Comparison of ENCODE assay signal across 25 cellular contexts in the genomic region with DNA sequence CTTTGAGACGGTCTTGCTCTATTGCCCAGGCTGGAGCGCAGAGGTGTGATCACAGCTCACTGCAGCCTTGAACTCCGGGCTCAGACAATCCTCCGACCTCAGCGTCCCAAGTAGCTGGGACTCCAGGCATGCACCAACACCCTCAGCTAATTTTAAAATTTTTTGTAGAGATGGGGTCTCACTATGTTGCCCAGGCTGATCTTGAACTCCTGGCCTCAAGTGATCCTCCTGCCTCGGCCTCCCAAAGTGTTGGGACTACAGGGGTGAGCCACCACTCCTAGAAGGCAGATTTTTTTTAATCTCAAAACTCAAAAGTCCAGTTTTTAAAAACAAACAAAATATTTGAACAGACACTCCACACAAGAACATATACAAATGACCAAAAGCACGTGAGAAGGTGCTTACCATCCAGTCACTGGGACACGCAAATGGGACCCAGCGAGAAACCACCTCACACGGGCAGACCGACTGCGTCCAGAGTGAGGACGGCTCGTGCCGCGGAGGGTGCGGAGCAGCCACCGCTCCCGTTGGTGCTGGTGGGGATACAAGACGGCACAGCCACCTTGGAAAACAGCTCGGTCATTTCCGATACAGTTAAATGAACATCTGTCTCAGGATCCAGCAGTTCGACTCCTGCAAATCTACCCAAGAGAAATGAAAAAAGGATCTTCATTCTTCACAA. TPM values are rescaled to one million over a fixed set of nuclear protein-coding genes. Genes with fewer than 3 reads are reported as not detected.
DNase-seq lines count a peak whose midpoint lies in the region; ATAC-seq and TF ChIP-seq lines count a peak whose summit lies in the region.
"Had no signal": no experiment of that assay in that cellular context is flagged by ENCODE, and none has a peak within 500 bp of the region (broad histone marks: within the 10 kb centered on the region; RNA-seq: fewer than 3 reads in every experiment).

No MANE protein-coding gene starts in this region.

- peaks cover 3% of the 10 kb centered on the region for H3K4me1 Mint-ChIP-seq in endodermal cell
- H3K4me1 Mint-ChIP-seq in progenitor cell of endocrine pancreas (ENCODE audit: low read depth): no peaks in the 10 kb centered on the region

- CTCF ChIA-PET in HEK293 (lab: Yijun Ruan, JAX): interaction anchor here (1.0 to 1.5 kb wide), 3 partner anchors 17 to 59 kb away, joined by 3 to 4 read pairs (median 4); no protein-coding TSS in a partner anchor

- peak overlapping the region; percentile 24 for H3K4me2 ChIP-seq in osteoblast (ENCODE audit: insufficient read depth, low read length)

- no peak for ATAC-seq in GM21515 (IDR thresholded peaks at IDR 0.05; ENCODE audit: unreplicated experiment)
- ATAC-seq: HCT116, PC-3, SK-N-SH treated with all-trans-retinoic acid at 6 μM for 48 hours had no signal

- WGBS in endodermal cell (ENCODE audit: insufficient coverage in 1 of 2, insufficient read length in 1 of 2), 2 experiments: 90 to 99% methylated on average over 23 of the region's 23 CpGs

- no peaks in the 10 kb centered on the region for H3K27me3 ChIP-seq in endodermal cell (ENCODE audit: control insufficient read depth, insufficient read depth, low read length, poor library complexity, severe bottlenecking)
- peaks cover 1% of the 10 kb centered on the region for H3K27me3 ChIP-seq in osteoblast (ENCODE audit: insufficient read depth, low read length)

- no peaks in the 10 kb centered on the region for H3K27me3 Mint-ChIP-seq in endodermal cell (ENCODE audit: insufficient read depth)
- H3K27me3 Mint-ChIP-seq in progenitor cell of endocrine pancreas: no peaks in the 10 kb centered on the region

- H3K4me3 Mint-ChIP-seq in endodermal cell (no peak overlapping the region), progenitor cell of endocrine pancreas (ENCODE audit: low read depth) (no peak overlapping the region)
- H3K4me3 Mint-ChIP-seq: CD14-positive monocyte had no signal

- no peak overlapping the region for H3K27ac ChIP-seq in HEK293 (ENCODE audit: extremely low read depth, low read depth, low read length)
- H3K27ac ChIP-seq in endodermal cell (ENCODE audit: low read depth, low read length): no peak overlapping the region
- H3K27ac ChIP-seq in osteoblast (ENCODE audit: low read depth, low read length): no peak overlapping the region

- no peak overlapping the region for H3K4me3 ChIP-seq in HEK293 (ENCODE audit: low read depth, low read length)
- H3K4me3 ChIP-seq in endodermal cell (ENCODE audit: low read length): no peak overlapping the region
- peak overlapping the region; percentile 15 for H3K4me3 ChIP-seq in osteoblast (ENCODE audit: insufficient read depth, low read length)

- no peaks in the 10 kb centered on the region for H3K9me3 ChIP-seq in HEK293 (ENCODE audit: control insufficient read depth, insufficient read depth, low read depth, low read length)
- no peaks in the 10 kb centered on the region for H3K9me3 ChIP-seq in endodermal cell (ENCODE audit: control insufficient read depth, low read length)
- no peaks in the 10 kb centered on the region for H3K9me3 ChIP-seq in osteoblast (ENCODE audit: low read depth, low read length)

- no peaks in the 10 kb centered on the region for H3K79me2 ChIP-seq in osteoblast (ENCODE audit: insufficient read depth, low read length)

- H3K9ac ChIP-seq in endodermal cell (ENCODE audit: extremely low read depth, low read length, poor library complexity, severe bottlenecking): no peak overlapping the region

- no peaks in the 10 kb centered on the region for H3K36me3 ChIP-seq in HEK293 (ENCODE audit: control insufficient read depth in 2 of 2, insufficient read depth in 1 of 2, low read length in 2 of 2)
- no peaks in the 10 kb centered on the region for H3K36me3 ChIP-seq in endodermal cell (ENCODE audit: control insufficient read depth, insufficient read depth, low read length)
- no peaks in the 10 kb centered on the region for H3K36me3 ChIP-seq in osteoblast (ENCODE audit: insufficient read depth, low read length)

- H3K27ac Mint-ChIP-seq in endodermal cell (peak overlapping the region; percentile 38), progenitor cell of endocrine pancreas (no peak overlapping the region)

- peak; percentile 40 for DNase-seq in COLO668 (lab: John Stamatoyannopoulos, UW; ENCODE audit: unreplicated experiment)
- DNase-seq in endodermal cell: no peak
- DNase-seq in osteoblast (ENCODE audit: insufficient read length, low spot score, missing footprints): peak; percentile 30
- DNase-seq in NCI-H524 (lab: John Stamatoyannopoulos, UW): no peak
- no peak for DNase-seq in NCI-H1436 treated with DMSO at 0.1 percent for 48 hours (lab: John Stamatoyannopoulos, UW)
- no peak for DNase-seq in progenitor cell of endocrine pancreas (ENCODE audit: low spot score, unreplicated experiment)
- DNase-seq: ACHN, AML-193, GF-D8, GOT3, KBM-7, MV-4-11, NCI-H187 treated with DMSO at 0.1 percent for 48 hours, NCI-H2227 treated with DMSO at 0.1 percent for 48 hours, NCI-H510A treated with DMSO at 0.1 percent for 48 hours, NCI-H82, PC-3, RPMI8226, SIG-M5 had no signal

- H4K20me1 ChIP-seq in osteoblast (ENCODE audit: insufficient read depth, low read length): no peaks in the 10 kb centered on the region

- POLR2A ChIA-PET in HEK293 (lab: Yijun Ruan, JAX): interaction anchor here (1.0 kb wide), 1 partner anchor 9 kb away, joined by 3 read pairs; the partner anchor contains the start of gene HELZ2

- H3K36me3 Mint-ChIP-seq in endodermal cell (ENCODE audit: low read depth) (no peaks in the 10 kb centered on the region), progenitor cell of endocrine pancreas (ENCODE audit: insufficient read depth) (peaks cover 2% of the 10 kb centered on the region)

- peak overlapping the region; percentile 46 for H2AFZ ChIP-seq in osteoblast (ENCODE audit: low read length)

- H3K9me3 Mint-ChIP-seq in endodermal cell (no peaks in the 10 kb centered on the region), progenitor cell of endocrine pancreas (ENCODE audit: low read depth) (no peaks in the 10 kb centered on the region)

- no peaks in the 10 kb centered on the region for H3K4me1 ChIP-seq in HEK293 (ENCODE audit: control insufficient read depth, insufficient read depth, low read length)
- no peaks in the 10 kb centered on the region for H3K4me1 ChIP-seq in endodermal cell (ENCODE audit: control insufficient read depth, insufficient read depth, low read length)
- H3K4me1 ChIP-seq in osteoblast (ENCODE audit: insufficient read depth, low read length): no peaks in the 10 kb centered on the region

- TF ChIP-seq CTCF in HEK293 (tag by site-specific recombination; IDR thresholded peaks at IDR 0.05) (no peak), endodermal cell (conservative IDR thresholded peaks at IDR 0.05) (no peak), osteoblast (IDR thresholded peaks at IDR 0.05; ENCODE audit: extremely low read depth, low read depth, low read length) (no peak), progenitor cell of endocrine pancreas (IDR thresholded peaks at IDR 0.05; ENCODE audit: unreplicated experiment) (no peak)

TF ChIP-seq in HEK293, 187 proteins besides CTCF, POLR2A, EP300 and RAD21:
- TF ChIP-seq ZNF341 (tag by site-specific recombination; IDR thresholded peaks at IDR 0.05; ENCODE audit: low read depth) (peak; percentile 26; the same call in 1 of the 2 replicates), ZSCAN23 (tag by site-specific recombination; IDR thresholded peaks at IDR 0.05) (no peak), ZNF121 (tag by site-specific recombination; IDR thresholded peaks at IDR 0.05) (peak; percentile 97), ZNF600 (tag by site-specific recombination; IDR thresholded peaks at IDR 0.05) (0 out of 2 replicates have a peak, but pooled peaks have one; percentile 15)

RNA-seq across cellular contexts. Expression of gene HELZ2, which starts 8.5 kb away (rescaled TPM):
- 10 to 100 TPM; 34.5 to 37.0 TPM for total RNA-seq in endodermal cell
- polyA plus RNA-seq in endodermal cell (2013, experiment 1 of 2): 15.5 TPM
- 14.7 TPM for polyA plus RNA-seq in endodermal cell (2013, experiment 2 of 2)
- 23.3 and 27.5 TPM in 2 replicates for total RNA-seq in osteoblast
- 19.3 and 21.6 TPM in 2 replicates for total RNA-seq in progenitor cell of endocrine pancreas

RNA-seq across cellular contexts. Expression of gene FNDC11, which starts 28.6 kb away (rescaled TPM):
- total RNA-seq in endodermal cell: 1 to 10 TPM; 1.8 to 2.4 TPM
- polyA plus RNA-seq in endodermal cell (2013, experiment 1 of 2): 5.2 TPM
- polyA plus RNA-seq in endodermal cell (2013, experiment 2 of 2): 5.2 TPM
- under 0.01 TPM in 1 of 2 replicates, not detected in the other for total RNA-seq in osteoblast
- 1.9 and 2.6 TPM in 2 replicates for total RNA-seq in progenitor cell of endocrine pancreas
- total RNA-seq: Daoy had no signal
- polyA plus RNA-seq: CD14-positive monocyte had no signal

RNA-seq across cellular contexts. Expression of gene SRMS, which starts 35.0 kb away (rescaled TPM):
- total RNA-seq in endodermal cell: not detected
- polyA plus RNA-seq in endodermal cell (2013, experiment 1 of 2): not detected
- not detected for polyA plus RNA-seq in endodermal cell (2013, experiment 2 of 2)
- not detected in 2 replicates for total RNA-seq in osteoblast
- not detected in 2 replicates for total RNA-seq in progenitor cell of endocrine pancreas
- total RNA-seq: Daoy had no signal
- polyA plus RNA-seq: CD14-positive monocyte had no signal

RNA-seq across cellular contexts. Expression of gene GMEB2, which starts 44.4 kb away (rescaled TPM):
- total RNA-seq in endodermal cell (10 to 100 TPM; 11.5 to 12.3 TPM), osteoblast (7.4 and 9.4 TPM in 2 replicates), progenitor cell of endocrine pancreas (15.1 and 15.2 TPM in 2 replicates)
- 14.3 TPM for polyA plus RNA-seq in endodermal cell (2013, experiment 1 of 2)
- polyA plus RNA-seq in endodermal cell (2013, experiment 2 of 2): 13.6 TPM

RNA-seq across cellular contexts. Expression of gene PTK6, which starts 45.3 kb away (rescaled TPM):
- under 1 TPM in 1 of 2 donors, not detected in 1; 0.22 TPM for total RNA-seq in endodermal cell
- not detected for polyA plus RNA-seq in endodermal cell (2013, experiment 1 of 2)
- not detected for polyA plus RNA-seq in endodermal cell (2013, experiment 2 of 2)
- under 0.01 TPM in 1 of 2 replicates, not detected in the other for total RNA-seq in osteoblast
- total RNA-seq in progenitor cell of endocrine pancreas: 0.29 and 0.31 TPM in 2 replicates
- total RNA-seq: Daoy had no signal

Comparison
In these comparisons a context has a peak if more than half of its experiments do, and no peak if none do; other contexts are left out.
1. DNase-seq: peak in COLO668 (single experiment) and osteoblast (single experiment); none in endodermal cell (single experiment), NCI-H524 (0 of 2), NCI-H1436 treated with DMSO at 0.1 percent for 48 hours (single experiment) and progenitor cell of endocrine pancreas (single experiment).